Comparison of ENCODE assay signal across 22 cellular contexts in the genomic region with DNA sequence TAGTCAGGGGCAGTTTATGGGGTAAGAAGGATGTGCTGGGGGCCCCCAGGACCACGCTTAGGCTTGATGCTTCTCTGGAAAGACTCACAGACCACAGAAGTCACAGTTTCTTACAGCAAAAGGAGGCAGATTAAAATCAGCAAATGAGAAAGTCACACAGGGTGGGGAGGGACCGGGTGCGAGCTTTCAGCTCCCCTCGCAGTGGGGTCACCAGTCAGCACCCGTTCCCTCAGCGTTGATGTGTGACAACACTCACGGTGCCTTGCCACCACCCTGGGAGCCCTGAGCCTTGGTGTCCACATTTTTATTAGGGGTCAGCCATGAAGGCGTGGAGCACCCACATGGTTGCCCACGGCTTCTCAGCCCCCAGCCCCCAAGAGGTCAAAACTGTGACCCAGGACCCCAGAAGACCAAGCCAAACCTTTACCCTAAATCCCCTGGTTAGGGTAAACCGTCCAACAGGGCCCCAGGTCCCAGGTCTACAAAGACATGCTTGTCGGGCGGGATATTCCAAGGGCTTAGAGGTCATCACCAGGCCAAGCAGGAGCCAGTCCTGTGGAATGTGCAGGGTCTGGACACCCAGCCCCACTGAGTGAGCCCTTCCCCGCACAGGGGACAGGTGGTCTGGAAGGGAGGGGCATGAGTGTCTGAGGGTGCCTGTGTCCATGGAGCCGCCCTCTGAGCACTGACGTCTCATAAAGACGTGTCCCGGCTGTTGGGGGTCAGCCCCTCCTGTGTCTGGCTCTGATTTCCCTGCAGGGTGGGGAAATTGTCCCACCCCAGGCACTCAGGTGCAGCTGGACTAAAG.
"Had no signal": no experiment of that assay in that cellular context is flagged by ENCODE, and none has a peak within 500 bp of the region (broad histone marks: within the 10 kb centered on the region; RNA-seq: fewer than 3 reads in every experiment).

No MANE protein-coding gene starts in this region.

- H3K27me3 Mint-ChIP-seq: activated CD4-positive, alpha-beta T cell treated with anti-CD3 and anti-CD28 coated beads, Interleukin-2, amount 10 ng/mL, durations not matched to agents 24 days and 14 days; activated naive CD4-positive, alpha-beta T cell treated with anti-CD3 and anti-CD28 coated beads, Interleukin-2, amount 50 U/mL, for 24 hours had no signal

- H3K4me1 Mint-ChIP-seq: activated CD4-positive, alpha-beta T cell treated with anti-CD3 and anti-CD28 coated beads, Interleukin-2, amount 10 ng/mL, durations not matched to agents 24 days and 14 days; stimulated activated effector memory CD8-positive, alpha-beta T cell treated with anti-CD3 and anti-CD28 coated beads, Interleukin-12 subunit alpha, Interleukin-12 subunit beta, amount 100 ng/mL, for 72 hours had no signal

- ATAC-seq: activated CD8-positive, alpha-beta T cell treated with anti-CD3 and anti-CD28 coated beads, Interleukin-2, amount 10 ng/mL, durations not matched to agents 7 days and 5 days; body of pancreas; foreskin keratinocyte; right lobe of liver; stimulated activated effector memory CD8-positive, alpha-beta T cell treated with anti-CD3 and anti-CD28 coated beads, Interleukin-12 subunit alpha, Interleukin-12 subunit beta, amount 100 ng/mL, for 72 hours; stimulated activated naive CD8-positive, alpha-beta T cell treated with anti-CD3 and anti-CD28 coated beads, Interleukin-15, amount 100 ng/mL, for 72 hours had no signal

- H3K9me3 Mint-ChIP-seq: activated B cell treated with CpG ODN at 0.5 μM for 24 hours; activated CD4-positive, alpha-beta T cell treated with anti-CD3 and anti-CD28 coated beads, Interleukin-2, amount 10 ng/mL, durations not matched to agents 24 days and 14 days; activated naive CD4-positive, alpha-beta T cell treated with anti-CD3 and anti-CD28 coated beads, Interleukin-2, amount 50 U/mL, for 24 hours; dendritic cell treated with granulocyte-macrophage colony-stimulating factor and Interleukin-4, amounts not matched to agents 40 ng/mL and 50 ng/mL, for 4 days; natural killer cell treated with Interleukin-12 subunit alpha and Interleukin-12 subunit beta and Interleukin-15 and Interleukin-18, amount 100 ng/mL, for 72 hours; stimulated activated effector memory CD8-positive, alpha-beta T cell treated with anti-CD3 and anti-CD28 coated beads, Interleukin-12 subunit alpha, Interleukin-12 subunit beta, amount 100 ng/mL, for 72 hours; stimulated activated naive CD8-positive, alpha-beta T cell treated with anti-CD3 and anti-CD28 coated beads, Interleukin-15, amount 100 ng/mL, for 72 hours had no signal

- H3K27ac ChIP-seq: body of pancreas, cardiac muscle cell, foreskin keratinocyte, left lung, right lobe of liver, tibial nerve had no signal

- H3K27ac Mint-ChIP-seq: activated B cell treated with CpG ODN at 0.5 μM for 24 hours; activated CD4-positive, alpha-beta T cell treated with anti-CD3 and anti-CD28 coated beads, Interleukin-2, amount 10 ng/mL, durations not matched to agents 24 days and 14 days; activated CD8-positive, alpha-beta T cell treated with anti-CD3 and anti-CD28 coated beads, Interleukin-2, amount 10 ng/mL, durations not matched to agents 7 days and 5 days; activated naive CD4-positive, alpha-beta T cell treated with anti-CD3 and anti-CD28 coated beads, Interleukin-2, amount 50 U/mL, for 24 hours; dendritic cell treated with granulocyte-macrophage colony-stimulating factor and Interleukin-4, amounts not matched to agents 40 ng/mL and 50 ng/mL, for 4 days; natural killer cell treated with Interleukin-12 subunit alpha and Interleukin-12 subunit beta and Interleukin-15 and Interleukin-18, amount 100 ng/mL, for 72 hours; stimulated activated effector memory CD8-positive, alpha-beta T cell treated with anti-CD3 and anti-CD28 coated beads, Interleukin-12 subunit alpha, Interleukin-12 subunit beta, amount 100 ng/mL, for 72 hours; stimulated activated naive CD8-positive, alpha-beta T cell treated with anti-CD3 and anti-CD28 coated beads, Interleukin-15, amount 100 ng/mL, for 72 hours had no signal

- H3K36me3 Mint-ChIP-seq: activated naive CD4-positive, alpha-beta T cell treated with anti-CD3 and anti-CD28 coated beads, Interleukin-2, amount 50 U/mL, for 24 hours; natural killer cell treated with Interleukin-12 subunit alpha and Interleukin-12 subunit beta and Interleukin-15 and Interleukin-18, amount 100 ng/mL, for 72 hours; stimulated activated effector memory CD8-positive, alpha-beta T cell treated with anti-CD3 and anti-CD28 coated beads, Interleukin-12 subunit alpha, Interleukin-12 subunit beta, amount 100 ng/mL, for 72 hours had no signal

- DNase-seq: activated B cell treated with CpG ODN at 0.5 μM for 24 hours; activated CD4-positive, alpha-beta T cell treated with anti-CD3 and anti-CD28 coated beads, Interleukin-2, amount 10 ng/mL, durations not matched to agents 24 days and 14 days; activated CD8-positive, alpha-beta T cell treated with anti-CD3 and anti-CD28 coated beads, Interleukin-2, amount 10 ng/mL, durations not matched to agents 7 days and 5 days; activated gamma-delta T cell treated with Interleukin-2 at 50 U/mL for 16 hours; anterior cingulate cortex; effector CD4-positive, alpha-beta T cell; foreskin keratinocyte; midbrain; nucleus accumbens; small intestine; stimulated activated CD4-positive, alpha-beta T cell treated with anti-CD3 and anti-CD28 coated beads, Interleukin-2, amount 100 ng/mL, for 24 hours; stimulated activated naive CD8-positive, alpha-beta T cell treated with anti-CD3 and anti-CD28 coated beads, Interleukin-15, amount 100 ng/mL, for 72 hours; T-helper 9 cell had no signal

- H3K4me3 Mint-ChIP-seq: activated B cell treated with CpG ODN at 0.5 μM for 24 hours; activated CD4-positive, alpha-beta T cell treated with anti-CD3 and anti-CD28 coated beads, Interleukin-2, amount 10 ng/mL, durations not matched to agents 24 days and 14 days; activated CD8-positive, alpha-beta T cell treated with anti-CD3 and anti-CD28 coated beads, Interleukin-2, amount 10 ng/mL, durations not matched to agents 7 days and 5 days; activated naive CD4-positive, alpha-beta T cell treated with anti-CD3 and anti-CD28 coated beads, Interleukin-2, amount 50 U/mL, for 24 hours; dendritic cell treated with granulocyte-macrophage colony-stimulating factor and Interleukin-4, amounts not matched to agents 40 ng/mL and 50 ng/mL, for 4 days; natural killer cell treated with Interleukin-12 subunit alpha and Interleukin-12 subunit beta and Interleukin-15 and Interleukin-18, amount 100 ng/mL, for 72 hours; stimulated activated effector memory CD8-positive, alpha-beta T cell treated with anti-CD3 and anti-CD28 coated beads, Interleukin-12 subunit alpha, Interleukin-12 subunit beta, amount 100 ng/mL, for 72 hours; stimulated activated naive CD8-positive, alpha-beta T cell treated with anti-CD3 and anti-CD28 coated beads, Interleukin-15, amount 100 ng/mL, for 72 hours had no signal
